In the genomic region with DNA sequence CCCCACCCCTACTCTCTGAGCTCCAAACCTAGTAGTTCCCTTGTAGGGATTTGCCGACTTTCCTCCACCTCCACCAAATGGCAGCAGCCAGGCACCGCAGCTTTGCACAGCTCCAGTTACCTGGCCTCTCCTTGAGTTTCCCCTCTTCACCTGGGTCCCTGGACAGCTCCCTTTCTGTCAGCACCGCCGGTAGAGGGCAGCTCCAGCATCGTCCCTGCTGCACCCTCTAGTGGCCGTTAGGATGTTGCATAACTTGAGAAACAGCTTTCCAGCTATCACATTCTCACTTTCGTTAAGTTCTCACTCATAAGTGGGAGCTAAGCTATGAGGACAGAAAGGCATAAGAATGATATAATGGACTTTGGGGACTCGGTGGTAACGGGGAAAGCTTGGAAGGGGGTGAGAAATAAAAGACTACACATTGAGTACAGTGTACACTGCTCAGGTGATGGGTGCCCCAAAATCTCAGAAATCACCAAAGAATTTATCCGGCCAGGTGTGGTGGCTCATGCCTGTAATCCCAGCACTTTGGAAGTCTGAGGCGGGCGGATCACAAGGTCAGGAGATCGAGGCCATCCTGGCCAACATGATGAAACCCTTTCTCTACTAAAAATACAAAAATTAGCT, we compare ENCODE assay signal across 8 cellular contexts.
DNase-seq lines count a peak whose midpoint lies in the region; ATAC-seq and TF ChIP-seq lines count a peak whose summit lies in the region.

No MANE protein-coding gene starts in this region.

- intact Hi-C loops in right lobe of liver (cut with DNase I) = no loop called here

- no peak for TF ChIP-seq POLR2A in right lobe of liver (IDR thresholded peaks at IDR 0.05)

- 7% methylated on average over 12 of the region's 13 CpGs for WGBS in right lobe of liver (ENCODE audit: insufficient coverage, low coverage, low lambda C conversion rate, missing lambda C conversion rate)

- H3K4me3 ChIP-seq in choroid plexus epithelial cell (ENCODE audit: low read depth, low read length) (no peak overlapping the region), right lobe of liver (no peak overlapping the region)

- H3K27ac ChIP-seq in C4-2B (no peak overlapping the region), right lobe of liver (no peak overlapping the region)

- H3K9me3 ChIP-seq in right lobe of liver = no peaks in the 10 kb centered on the region

- no peaks in the 10 kb centered on the region for H3K4me1 ChIP-seq in right lobe of liver

- DNase-seq in GM19240 (ENCODE audit: insufficient read length, low spot score) (peak; percentile 71), NCI-H345 (lab: John Stamatoyannopoulos, UW) (peak; percentile 76), choroid plexus epithelial cell (ENCODE audit: low read depth) (peak; percentile 73), right lobe of liver (peak; percentile 74 to 79 (median 76))
- peak; percentile 49 for DNase-seq in activated CD4-positive, CD25-positive, alpha-beta regulatory T cell treated with anti-CD3 and anti-CD28 coated beads, Interleukin-2, amount 50 U/mL, for 72 hours
- peak; percentile 37 for DNase-seq in stimulated activated CD8-positive, alpha-beta memory T cell treated with anti-CD3 and anti-CD28 coated beads, Interleukin-12 subunit alpha, Interleukin-12 subunit beta, amount 100 ng/mL, for 1 hour (ENCODE audit: low read depth)

- no peaks in the 10 kb centered on the region for H3K27me3 ChIP-seq in right lobe of liver

- ATAC-seq in HG03354 (IDR thresholded peaks at IDR 0.05; ENCODE audit: poor library complexity, severe bottlenecking, unreplicated experiment) = peak; percentile 100
- peak; percentile 99 to 100 (median 100) for ATAC-seq in right lobe of liver

- TF ChIP-seq CTCF in C4-2B (conservative IDR thresholded peaks at IDR 0.05) (peak; percentile 95), choroid plexus epithelial cell (conservative IDR thresholded peaks at IDR 0.05; ENCODE audit: low read depth, low read length) (peak; percentile 98), right lobe of liver (IDR thresholded peaks at IDR 0.05) (peak; percentile 86 to 98 (median 94))

- no peaks in the 10 kb centered on the region for H3K36me3 ChIP-seq in right lobe of liver
